ENCODE assay signal across 15 cellular contexts in genomic region chr7:76089865-76090495, GRCh38. TPM values are rescaled to one million over a fixed set of nuclear protein-coding genes. Genes with fewer than 3 reads are reported as not detected.
DNase-seq lines count a peak whose midpoint lies in the region; ATAC-seq, FAIRE-seq and TF ChIP-seq lines count a peak whose summit lies in the region.
"Had no signal": no experiment of that assay in that cellular context is flagged by ENCODE, and none has a peak within 500 bp of the region (broad histone marks: within the 10 kb centered on the region; RNA-seq: fewer than 3 reads in every experiment).

No MANE protein-coding gene starts in this region.

- no peak overlapping the region for H2BK12ac ChIP-seq in trophoblast cell (ENCODE audit: low read length)

- peak overlapping the region; percentile 25 for H3K4me2 ChIP-seq in trophoblast cell (ENCODE audit: low read length)

- no peak overlapping the region for H3K9ac ChIP-seq in trophoblast cell (ENCODE audit: low read length)

- H4K8ac ChIP-seq in trophoblast cell (ENCODE audit: low read depth, low read length): peak overlapping the region; percentile 68

- no peak overlapping the region for H3K14ac ChIP-seq in trophoblast cell (ENCODE audit: low read length)

- ATAC-seq in HG03460 (IDR thresholded peaks at IDR 0.05; ENCODE audit: unreplicated experiment): no peak
- ATAC-seq: activated CD8-positive, alpha-beta T cell treated with anti-CD3 and anti-CD28 coated beads, Interleukin-2, amount 10 ng/mL, durations not matched to agents 7 days and 5 days; natural killer cell treated with Interleukin-12 subunit alpha and Interleukin-12 subunit beta and Interleukin-15 and Interleukin-18, amount 100 ng/mL, for 72 hours; SK-N-SH treated with all-trans-retinoic acid at 6 μM for 48 hours had no signal

- H3K9me3 ChIP-seq in trophoblast cell (ENCODE audit: insufficient read depth, low read depth, low read length): no peaks in the 10 kb centered on the region
- H3K9me3 ChIP-seq: MG63 had no signal

- H3K79me1 ChIP-seq in trophoblast cell (ENCODE audit: low read length): peaks cover 2% of the 10 kb centered on the region

- no peak overlapping the region for H2AK5ac ChIP-seq in trophoblast cell (ENCODE audit: low read length)

- H2BK120ac ChIP-seq in trophoblast cell (ENCODE audit: insufficient read depth, low read length, poor library complexity): no peak overlapping the region

- no peak for TF ChIP-seq CTCF in epithelial cell of esophagus (IDR thresholded peaks at IDR 0.05; ENCODE audit: insufficient read depth, low read depth, low read length, missing control alignments)

- H2AFZ ChIP-seq in trophoblast cell (ENCODE audit: insufficient read depth, low read length, poor library complexity): no peak overlapping the region

- FAIRE-seq in RCC 7860 (lab: Jason Lieb, UNC): peak; percentile 91

- H3K27ac ChIP-seq in trophoblast cell (ENCODE audit: low read depth, low read length): peak overlapping the region; percentile 59

- H3K36me3 ChIP-seq in trophoblast cell (ENCODE audit: control insufficient read depth in 1 of 2, insufficient read depth in 2 of 2, low read length in 2 of 2): no peaks in the 10 kb centered on the region
- H3K36me3 ChIP-seq: MG63 had no signal

- H3K18ac ChIP-seq in trophoblast cell (ENCODE audit: low read length): no peak overlapping the region

- no CpG with 5 or more reads among the region's 10 CpGs for WGBS in trophoblast cell (ENCODE audit: extremely low coverage, insufficient coverage, insufficient read length)

- H2BK5ac ChIP-seq in trophoblast cell (ENCODE audit: low read depth, low read length, poor library complexity): no peak overlapping the region

- no peak overlapping the region for H3K23ac ChIP-seq in trophoblast cell (ENCODE audit: low read length)

- H3K79me2 ChIP-seq in trophoblast cell (ENCODE audit: control insufficient read depth, insufficient read depth, low read length, poor library complexity): no peaks in the 10 kb centered on the region

- H4K12ac ChIP-seq in trophoblast cell (ENCODE audit: low read depth, low read length): no peak overlapping the region

- no peak overlapping the region for H3K4me3 ChIP-seq in epithelial cell of esophagus (ENCODE audit: low read length)
- H3K4me3 ChIP-seq in trophoblast cell (ENCODE audit: low read depth, low read length): no peak overlapping the region
- H3K4me3 ChIP-seq: MG63 had no signal

- H3K27me3 ChIP-seq in trophoblast cell (ENCODE audit: insufficient read depth, low read length): no peaks in the 10 kb centered on the region
- H3K27me3 ChIP-seq: MG63 had no signal

- peaks cover 18 to 20% of the 10 kb centered on the region in 2 experiments for H3K4me1 ChIP-seq in trophoblast cell (ENCODE audit: control insufficient read depth in 1 of 2, insufficient read depth in 2 of 2, low read length in 2 of 2)

- H3K4ac ChIP-seq in trophoblast cell (ENCODE audit: low read depth, low read length): no peak overlapping the region

- DNase-seq in ELF-1 (ENCODE audit: low read depth, low spot score) (peak; percentile 72), RCC 7860 (ENCODE audit: low spot score) (peak; percentile 92), epithelial cell of esophagus (ENCODE audit: low read depth) (peak; percentile 61), trophoblast cell (peak; percentile 77 to 81), SW480 (ENCODE audit: low spot score) (no peak), activated T-cell treated with anti-CD3 and anti-CD28 coated beads for 4 hours (no peak)
- DNase-seq in activated naive CD4-positive, alpha-beta T cell (lab: John Stamatoyannopoulos, UW): no peak
- DNase-seq: activated CD8-positive, alpha-beta T cell treated with anti-CD3 and anti-CD28 coated beads, Interleukin-2, amount 10 ng/mL, durations not matched to agents 7 days and 5 days; HCEC 1CT; MG63; NCI-H1930; OCI-M1 had no signal

- H4K91ac ChIP-seq in trophoblast cell (ENCODE audit: low read depth, low read length): peak overlapping the region; percentile 63

RNA-seq across cellular contexts. Expression of gene MDH2, which starts 42.1 kb away (rescaled TPM):
- 208 and 212 TPM in 2 replicates for polyA plus RNA-seq in trophoblast cell (2013)

RNA-seq across cellular contexts. Expression of gene STYXL1, which starts 42.2 kb away (rescaled TPM):
- 36.7 and 42.0 TPM in 2 replicates for polyA plus RNA-seq in trophoblast cell (2013)

Comparison
In these comparisons a context has a peak if more than half of its experiments do, and no peak if none do; other contexts are left out.
1. DNase-seq: peak in ELF-1 (single experiment), RCC 7860 (single experiment), epithelial cell of esophagus (single experiment) and trophoblast cell (2 of 2); none in activated naive CD4-positive, alpha-beta T cell (0 of 4), SW480 (single experiment) and activated T-cell treated with anti-CD3 and anti-CD28 coated beads for 4 hours (single experiment).